ENCODE assay signal across 10 cellular contexts in genomic region chr17:45302649-45303173, GRCh38. TPM values are rescaled to one million over a fixed set of nuclear protein-coding genes. Genes with fewer than 3 reads are reported as not detected.
DNase-seq lines count a peak whose midpoint lies in the region; ATAC-seq, FAIRE-seq and TF ChIP-seq lines count a peak whose summit lies in the region.
"Had no signal": no experiment of that assay in that cellular context is flagged by ENCODE, and none has a peak within 500 bp of the region (broad histone marks: within the 10 kb centered on the region; RNA-seq: fewer than 3 reads in every experiment).

No MANE protein-coding gene starts in this region.

- no peak for TF ChIP-seq CTCF in tibial artery (IDR thresholded peaks at IDR 0.05)

- DNase-seq in activated CD4-positive, alpha-beta T cell treated with anti-CD3 and anti-CD28 coated beads for 48 hours: peak; percentile 63
- no peak for DNase-seq in activated CD4-positive, alpha-beta T cell treated with anti-CD3 and anti-CD28 coated beads, Interleukin-2, amount 50 U/mL, for 1 hour
- DNase-seq in activated T-cell treated with anti-CD3 and anti-CD28 coated beads, Interleukin-2, amount 50 U/mL, for 72 hours: peak in 1 of 2 donors; percentile 44
- DNase-seq in kidney tubule cell (ENCODE audit: low spot score) (peak; percentile 67), tibial artery (peak in 1 of 2 donors; percentile 52), H54 (ENCODE audit: insufficient read length, low spot score) (no peak)

- H3K27ac ChIP-seq in tibial artery: peak overlapping the region; percentile 21 to 41
- H3K27ac ChIP-seq: parathyroid adenoma, VCaP had no signal

- no peaks in the 10 kb centered on the region for H3K9me3 Mint-ChIP-seq in activated T-cell treated with anti-CD3 and anti-CD28 coated beads, Interleukin-2, amount 50 U/mL, for 72 hours

- H3K27ac Mint-ChIP-seq in activated T-cell treated with anti-CD3 and anti-CD28 coated beads, Interleukin-2, amount 50 U/mL, for 72 hours: peak overlapping the region; percentile 88

- H3K4me1 ChIP-seq in tibial artery: peaks cover 0 to 33% (median 20%) of the 10 kb centered on the region in 4 donors

- no peak for TF ChIP-seq POLR2A in H54 (IDR thresholded peaks at IDR 0.05; ENCODE audit: low read depth, low read length)

- H3K36me3 ChIP-seq in tibial artery: no peaks in the 10 kb centered on the region

- ATAC-seq in HG03108 (IDR thresholded peaks at IDR 0.05; ENCODE audit: unreplicated experiment) (peak; percentile 43), HG03139 (IDR thresholded peaks at IDR 0.05; ENCODE audit: unreplicated experiment) (no peak)
- peak; percentile 5 to 19 for ATAC-seq in activated T-cell treated with anti-CD3 and anti-CD28 coated beads, Interleukin-2, amount 50 U/mL, for 72 hours (replicated peaks in 1 of 2)

- H3K4me3 Mint-ChIP-seq in activated T-cell treated with anti-CD3 and anti-CD28 coated beads, Interleukin-2, amount 50 U/mL, for 72 hours: peak overlapping the region; percentile 65 to 79

- intact Hi-C loops in tibial artery (cut with DNase I; ENCODE audit: low total_unique reads): no loop called here

- H3K27me3 ChIP-seq in tibial artery: no peaks in the 10 kb centered on the region

- no peaks in the 10 kb centered on the region for H3K9me3 ChIP-seq in tibial artery

- H3K27me3 Mint-ChIP-seq in activated T-cell treated with anti-CD3 and anti-CD28 coated beads, Interleukin-2, amount 50 U/mL, for 72 hours (ENCODE audit: low read depth): no peaks in the 10 kb centered on the region

- H3K4me1 Mint-ChIP-seq in activated T-cell treated with anti-CD3 and anti-CD28 coated beads, Interleukin-2, amount 50 U/mL, for 72 hours (ENCODE audit: low read depth): peaks cover 100% of the 10 kb centered on the region

- no peak for FAIRE-seq in H54 (lab: Jason Lieb, UNC)

- peaks cover 22 to 42% of the 10 kb centered on the region in 2 donors for H3K36me3 Mint-ChIP-seq in activated T-cell treated with anti-CD3 and anti-CD28 coated beads, Interleukin-2, amount 50 U/mL, for 72 hours (ENCODE audit: insufficient read depth in 2 of 2)

- H3K4me3 ChIP-seq in tibial artery: no peak overlapping the region

RNA-seq across cellular contexts. Expression of gene MAP3K14, which starts 14.1 kb away (rescaled TPM):
- total RNA-seq in activated T-cell treated with anti-CD3 and anti-CD28 coated beads, Interleukin-2, amount 50 U/mL, for 72 hours: 10 to 100 TPM; 71.8 to 78.0 TPM

RNA-seq across cellular contexts. Expression of gene SPATA32, which starts 40.8 kb away (rescaled TPM):
- 1 to 10 TPM; 1.4 to 1.7 TPM for total RNA-seq in activated T-cell treated with anti-CD3 and anti-CD28 coated beads, Interleukin-2, amount 50 U/mL, for 72 hours

Comparison
In these comparisons a context has a peak if more than half of its experiments do, and no peak if none do; other contexts are left out.
1. DNase-seq: peak in activated CD4-positive, alpha-beta T cell treated with anti-CD3 and anti-CD28 coated beads for 48 hours (single experiment) and kidney tubule cell (single experiment); none in activated CD4-positive, alpha-beta T cell treated with anti-CD3 and anti-CD28 coated beads, Interleukin-2, amount 50 U/mL, for 1 hour (single experiment) and H54 (single experiment).